8 cellular contexts compared by ENCODE assay signal in genomic region chr16:1296688-1297412, GRCh38. TPM values are rescaled to one million over a fixed set of nuclear protein-coding genes. Genes with fewer than 3 reads are reported as not detected.
DNase-seq lines count a peak whose midpoint lies in the region; ATAC-seq, FAIRE-seq and TF ChIP-seq lines count a peak whose summit lies in the region.

No MANE protein-coding gene starts in this region.

- H3K27ac ChIP-seq in SK-N-SH (ENCODE audit: low read depth in 2 of 2, low read length in 1 of 2) (peak overlapping the region in 1 of 2 experiments; percentile 59; a peak in 2 of 4 replicates), spleen (peak overlapping the region in 6 of 8 donors; percentile 26 to 67 (median 50)), suprapubic skin (no peak overlapping the region)

- 0 out of 4 replicates have a peak, but pooled peaks of 1 of the 2 experiments have one; percentile 29 for TF ChIP-seq EP300 in SK-N-SH (IDR thresholded peaks at IDR 0.05; ENCODE audit: borderline replicate concordance in 1 of 2, low read depth in 1 of 2, low read length in 1 of 2)
- no peak for TF ChIP-seq EP300 in suprapubic skin (IDR thresholded peaks at IDR 0.05)

- H3K36me3 ChIP-seq in SK-N-SH (replicated peaks in 1 of 2; ENCODE audit: control insufficient read depth in 1 of 2, insufficient read depth in 2 of 2, low read length in 1 of 2) (no peaks in the 10 kb centered on the region), spleen (no peaks in the 10 kb centered on the region), suprapubic skin (no peaks in the 10 kb centered on the region)

- peak; percentile 87 for FAIRE-seq in RCC 7860 (lab: Jason Lieb, UNC)

- ATAC-seq in SK-N-SH treated with all-trans-retinoic acid at 6 μM for 48 hours, result no peak

- H2AFZ ChIP-seq in SK-N-SH (ENCODE audit: low read depth), result peak overlapping the region; percentile 53

- TF ChIP-seq POLR2A in spleen (IDR thresholded peaks at IDR 0.05) (no peak), lower leg skin (IDR thresholded peaks at IDR 0.05) (no peak), suprapubic skin (IDR thresholded peaks at IDR 0.05) (no peak)

- H3K79me2 ChIP-seq in SK-N-SH (ENCODE audit: insufficient read depth), result no peaks in the 10 kb centered on the region

- no peaks in the 10 kb centered on the region for H3K9me2 ChIP-seq in SK-N-SH

- H3K4me3 ChIP-seq in SK-N-SH (ENCODE audit: low read depth in 2 of 2, low read length in 1 of 2) (no peak overlapping the region), foreskin fibroblast (ENCODE audit: low read depth in 1 of 2, low read length in 2 of 2) (no peak overlapping the region), spleen (no peak overlapping the region), lower leg skin (ENCODE audit: low read depth, poor library complexity, severe bottlenecking) (no peak overlapping the region), suprapubic skin (no peak overlapping the region)

- no peaks in the 10 kb centered on the region for H4K20me1 ChIP-seq in SK-N-SH (ENCODE audit: insufficient read depth)

- no peak for TF ChIP-seq RAD21 in SK-N-SH (IDR thresholded peaks at IDR 0.05; ENCODE audit: low read length)

- H3K9ac ChIP-seq in SK-N-SH, result peak overlapping the region; percentile 35; the same call in 1 of the 2 replicates

- peaks cover 21% of the 10 kb centered on the region; the same call in 1 of the 2 replicates for H3K27me3 ChIP-seq in SK-N-SH (ENCODE audit: insufficient read depth)
- H3K27me3 ChIP-seq in spleen (replicated peaks in 1 of 7), result peaks cover 0 to 80% (median 6%) of the 10 kb centered on the region in 7 donors
- peaks cover 72% of the 10 kb centered on the region for H3K27me3 ChIP-seq in suprapubic skin

- 22% methylated on average over 7 of the region's 11 CpGs for WGBS in SK-N-SH (ENCODE audit: low lambda C conversion rate)
- WGBS in spleen, 5 donors, result 59 to 74% (median 68%) methylated on average over 9 to 11 of the region's 11 CpGs
- 55 to 66% methylated on average over 11 of the region's 11 CpGs for WGBS in lower leg skin, 2 donors
- 56% methylated on average over 8 of the region's 11 CpGs for WGBS in suprapubic skin

- intact Hi-C loops in spleen (cut with DNase I; ENCODE audit: low total_unique reads), result no loop called here
- intact Hi-C loops in lower leg skin (cut with DNase I; ENCODE audit: low total_unique reads), result no loop called here

- peaks cover 3% of the 10 kb centered on the region for H3F3A ChIP-seq in SK-N-SH (replicated peaks; ENCODE audit: insufficient read depth)

- POLR2A ChIA-PET in SK-N-SH (lab: Yijun Ruan, JAX), result interaction anchor here (0.6 to 1.0 kb wide), 3 partner anchors 23 to 67 kb away, joined by 3 to 4 read pairs (median 3); no protein-coding TSS in a partner anchor

- H3K9me3 ChIP-seq in SK-N-SH (no peaks in the 10 kb centered on the region), spleen (no peaks in the 10 kb centered on the region), suprapubic skin (no peaks in the 10 kb centered on the region)

- CTCF ChIA-PET in SK-N-SH (lab: Yijun Ruan, JAX), result interaction anchor here (0.8 to 0.9 kb wide), 2 partner anchors 10 to 11 kb away, joined by 3 read pairs; no protein-coding TSS in a partner anchor

- H3K4me1 ChIP-seq in SK-N-SH (ENCODE audit: control insufficient read depth in 1 of 2, insufficient read depth in 2 of 2, low read depth in 1 of 2, low read length in 1 of 2) (0 out of 4 replicates have a peak, but pooled peaks cover 0 to 3% of the 10 kb centered on the region in 2 experiments), spleen (peaks cover 0 to 46% (median 19%) of the 10 kb centered on the region in 6 donors), suprapubic skin (peaks cover 11% of the 10 kb centered on the region)

- DNase-seq in SK-N-SH (no peak), RCC 7860 (ENCODE audit: low spot score) (peak; percentile 95), foreskin fibroblast (peak; percentile 59 to 81), spleen (no peak), lower leg skin (ENCODE audit: low spot score in 2 of 2) (no peak), NCI-H2227 treated with DMSO at 0.1 percent for 48 hours (lab: John Stamatoyannopoulos, UW) (no peak), suprapubic skin (ENCODE audit: low spot score in 2 of 2) (no peak)

- no peak for TF ChIP-seq CTCF in SK-N-SH (IDR thresholded peaks at IDR 0.05)
- TF ChIP-seq CTCF in foreskin fibroblast (IDR thresholded peaks at IDR 0.05; ENCODE audit: low read depth, low read length), result no peak
- no peak for TF ChIP-seq CTCF in spleen (IDR thresholded peaks at IDR 0.05 in 8 of 11, conservative IDR thresholded peaks at IDR 0.05 in 3 of 11)
- TF ChIP-seq CTCF in lower leg skin (IDR thresholded peaks at IDR 0.05), result no peak
- TF ChIP-seq CTCF in suprapubic skin (IDR thresholded peaks at IDR 0.05), result no peak

- H3K4me2 ChIP-seq in SK-N-SH, result peak overlapping the region; percentile 13; the same call in 1 of the 2 replicates

TF ChIP-seq in SK-N-SH, 30 proteins besides CTCF, POLR2A, EP300 and RAD21 (continues in another document):
- peak; percentile 74 for TF ChIP-seq TCF12 (IDR thresholded peaks at IDR 0.05)
- TF ChIP-seq FOXM1 (IDR thresholded peaks at IDR 0.05; ENCODE audit: low read depth), result 0 out of 2 replicates have a peak, but pooled peaks have one; percentile 25
- peak; percentile 28; the same call in 1 of the 2 replicates for TF ChIP-seq PBX3 (IDR thresholded peaks at IDR 0.05)
- TF ChIP-seq RXRA (IDR thresholded peaks at IDR 0.05; ENCODE audit: borderline replicate concordance, low read depth), result no peak
- TF ChIP-seq JUND (IDR thresholded peaks at IDR 0.05), result peak; percentile 66; the same call in 1 of the 2 replicates
- TF ChIP-seq EZH2phosphoT487 (IDR thresholded peaks at IDR 0.05; ENCODE audit: borderline replicate concordance, low read depth), result no peak

TF ChIP-seq in SK-N-SH treated with all-trans-retinoic acid at 6 μM for 48 hours, 23 proteins besides CTCF, POLR2A, EP300 and RAD21:
- TF ChIP-seq ZFP3 (CRISPR knock-in tag; IDR thresholded peaks at IDR 0.05) (no peak), RARB (CRISPR knock-in tag; IDR thresholded peaks at IDR 0.05) (no peak), ZNF8 (CRISPR knock-in tag; IDR thresholded peaks at IDR 0.05) (no peak), PPARA (CRISPR knock-in tag; IDR thresholded peaks at IDR 0.05; ENCODE audit: borderline replicate concordance) (no peak), ESRRG (CRISPR knock-in tag; IDR thresholded peaks at IDR 0.05) (no peak), SNAI2 (CRISPR knock-in tag; IDR thresholded peaks at IDR 0.05) (no peak), OSR1 (CRISPR knock-in tag; IDR thresholded peaks at IDR 0.05) (no peak), CREB5 (CRISPR knock-in tag; IDR thresholded peaks at IDR 0.05; ENCODE audit: low read depth) (no peak), ZC3H10 (CRISPR knock-in tag; IDR thresholded peaks at IDR 0.05) (no peak), ZFP30 (CRISPR knock-in tag; IDR thresholded peaks at IDR 0.05) (no peak), ISL1 (CRISPR knock-in tag; IDR thresholded peaks at IDR 0.05) (no peak), BACH2 (CRISPR knock-in tag; IDR thresholded peaks at IDR 0.05; ENCODE audit: borderline replicate concordance) (no peak), GLIS3 (CRISPR knock-in tag; IDR thresholded peaks at IDR 0.05) (no peak)

RNA-seq across cellular contexts. Expression of gene UBE2I, which starts 12.6 kb away (rescaled TPM):
- 107 and 113 TPM in 2 replicates for polyA plus RNA-seq in SK-N-SH (2012; rRNA removed)
- polyA plus RNA-seq in SK-N-SH (2012; cell fraction: cytosol; rRNA removed), result 126 and 141 TPM in 2 replicates
- polyA plus RNA-seq in SK-N-SH (2012; cell fraction: nucleus; rRNA removed), result 116 and 131 TPM in 2 replicates
- total RNA-seq in spleen, result 100 to 1,000 TPM; 101 to 142 (median 129) TPM
- 10 to 100 TPM; 78.1 to 94.9 (median 83.7) TPM for polyA plus RNA-seq in spleen
- total RNA-seq in lower leg skin, result 100 to 1,000 TPM in 1 of 4 donors, 10 to 100 TPM in 3; 42.1 to 138 (median 47.4) TPM
- total RNA-seq in suprapubic skin, result 100 to 1,000 TPM in 3 of 4 donors, 10 to 100 TPM in 1; 72.0 to 165 (median 107) TPM

RNA-seq across cellular contexts. Expression of gene BAIAP3, which starts 36.6 kb away (rescaled TPM):
- polyA plus RNA-seq in SK-N-SH (2012; rRNA removed) (1.1 and 2.0 TPM in 2 replicates), spleen (1 to 10 TPM; 2.7 to 7.3 (median 3.0) TPM)
- polyA plus RNA-seq in SK-N-SH (2012; cell fraction: cytosol; rRNA removed), result 0.13 and 0.58 TPM in 2 replicates
- polyA plus RNA-seq in SK-N-SH (2012; cell fraction: nucleus; rRNA removed), result 8.2 and 12.4 TPM in 2 replicates
- total RNA-seq in spleen (10 to 100 TPM in 2 of 7 donors, 1 to 10 TPM in 5; 5.0 to 15.7 (median 6.7) TPM), lower leg skin (1 to 10 TPM; 1.5 to 5.4 (median 2.4) TPM), suprapubic skin (1 to 10 TPM in 3 of 4 donors, under 1 TPM in 1; 0.87 to 6.2 (median 2.5) TPM)

RNA-seq across cellular contexts. Expression of gene TPSD1, which starts 41.0 kb away (rescaled TPM):
- polyA plus RNA-seq in SK-N-SH (2012; rRNA removed) (not detected in 2 replicates), spleen (under 1 TPM in 1 of 3 donors, not detected in 2; 0.11 TPM)
- not detected in 2 replicates for polyA plus RNA-seq in SK-N-SH (2012; cell fraction: cytosol; rRNA removed)
- polyA plus RNA-seq in SK-N-SH (2012; cell fraction: nucleus; rRNA removed), result not detected in 2 replicates
- total RNA-seq in spleen (under 1 TPM in 1 of 7 donors, not detected in 6; 0.76 TPM), lower leg skin (1 to 10 TPM in 3 of 4 donors, under 1 TPM in 1; 0.93 to 7.1 (median 2.4) TPM), suprapubic skin (10 to 100 TPM in 1 of 4 donors, under 1 TPM in 2, not detected in 1; 0.38 to 11.6 (median 0.83) TPM)

RNA-seq across cellular contexts. Expression of gene TSR3, which starts 54.8 kb away (rescaled TPM):
- polyA plus RNA-seq in SK-N-SH (2012; rRNA removed) (67.6 and 87.3 TPM in 2 replicates), spleen (10 to 100 TPM; 38.0 to 65.9 (median 55.2) TPM)
- polyA plus RNA-seq in SK-N-SH (2012; cell fraction: cytosol; rRNA removed), result 57.7 and 71.3 TPM in 2 replicates
- polyA plus RNA-seq in SK-N-SH (2012; cell fraction: nucleus; rRNA removed), result 44.6 and 53.0 TPM in 2 replicates
- total RNA-seq in spleen (10 to 100 TPM; 31.1 to 73.1 (median 41.5) TPM), lower leg skin (100 to 1,000 TPM in 1 of 4 donors, 10 to 100 TPM in 3; 76.8 to 106 (median 90.5) TPM), suprapubic skin (10 to 100 TPM; 48.5 to 70.2 (median 62.1) TPM)

RNA-seq across cellular contexts. Expression of gene GNPTG, which starts 54.9 kb away (rescaled TPM):
- 113 and 114 TPM in 2 replicates for polyA plus RNA-seq in SK-N-SH (2012; rRNA removed)
- 53.9 and 77.4 TPM in 2 replicates for polyA plus RNA-seq in SK-N-SH (2012; cell fraction: cytosol; rRNA removed)
- polyA plus RNA-seq in SK-N-SH (2012; cell fraction: nucleus; rRNA removed), result 170 and 246 TPM in 2 replicates
- total RNA-seq in spleen, result 10 to 100 TPM; 60.4 to 80.6 (median 73.4) TPM
- 10 to 100 TPM; 55.6 to 62.8 (median 56.7) TPM for polyA plus RNA-seq in spleen
- total RNA-seq in lower leg skin, result 10 to 100 TPM; 46.5 to 65.7 (median 60.0) TPM
- total RNA-seq in suprapubic skin, result 10 to 100 TPM; 53.7 to 84.0 (median 69.5) TPM

Comparison
In these comparisons a context has a peak if more than half of its experiments do, and no peak if none do; other contexts are left out.
1. DNase-seq: peak in RCC 7860 (single experiment) and foreskin fibroblast (2 of 2); none in SK-N-SH (single experiment), spleen (single experiment), lower leg skin (0 of 2), NCI-H2227 treated with DMSO at 0.1 percent for 48 hours (single experiment) and suprapubic skin (0 of 2).